In the genomic region with DNA sequence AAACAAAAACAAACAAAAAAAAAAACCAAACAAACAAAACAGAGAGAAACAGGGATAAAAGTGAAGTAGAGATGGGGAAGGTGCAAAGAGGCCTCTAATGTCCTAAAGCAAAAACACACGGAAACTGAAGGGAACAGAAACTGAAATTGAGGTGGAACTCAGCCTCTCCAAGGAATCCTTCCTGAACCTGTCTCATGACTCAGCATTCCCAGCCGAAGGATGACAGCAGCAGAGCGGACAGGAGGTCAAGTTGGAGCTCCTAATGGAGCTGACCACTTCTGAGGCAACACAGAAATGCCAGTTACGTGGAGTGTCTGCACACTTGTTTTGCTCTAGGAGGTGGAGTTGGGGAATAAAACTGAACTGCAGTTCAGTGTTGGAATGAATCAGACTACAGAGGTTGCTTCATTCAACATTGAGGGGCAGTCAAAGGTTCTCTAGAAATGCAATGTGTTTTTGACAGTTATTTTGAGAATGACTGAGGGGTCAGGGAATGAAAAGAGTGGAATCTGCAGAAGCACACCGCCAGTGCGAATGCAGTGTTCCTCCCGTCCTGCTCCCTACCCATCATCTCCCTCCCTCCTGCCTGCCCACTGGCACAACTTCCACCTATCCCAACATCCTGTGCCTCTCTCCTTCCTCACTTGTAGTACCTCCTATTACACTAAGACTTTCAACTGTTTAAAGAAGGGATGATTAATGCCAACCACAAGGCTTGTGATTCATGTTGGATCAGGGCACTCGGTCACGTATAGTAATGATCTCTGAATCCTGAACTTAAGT, we compare ENCODE assay signal across 9 cellular contexts. TPM values are rescaled to one million over a fixed set of nuclear protein-coding genes. Genes with fewer than 3 reads are reported as not detected.
A peak's percentile ranks its signal among the peaks of the same experiment; 100 is the strongest.
DNase-seq lines count a peak whose midpoint lies in the region; ATAC-seq and TF ChIP-seq lines count a peak whose summit lies in the region.
"Had no signal": no experiment of that assay in that cellular context is flagged by ENCODE, and none has a peak within 500 bp of the region (broad histone marks: within the 10 kb centered on the region; RNA-seq: fewer than 3 reads in every experiment).

No MANE protein-coding gene starts in this region.

- H3K27ac ChIP-seq in muscle layer of duodenum (ENCODE audit: low read length): peak overlapping the region; percentile 9

- intact Hi-C loops in Calu3 (cut with micrococcal nuclease; ENCODE audit: unreplicated experiment): no loop called here

- H3K4me3 Mint-ChIP-seq in Calu3 (ENCODE audit: low read depth, unreplicated experiment) (peak overlapping the region; percentile 39), chondrocyte (ENCODE audit: unreplicated experiment) (peak overlapping the region; percentile 37)

- H3K27ac Mint-ChIP-seq in Calu3 (ENCODE audit: unreplicated experiment) (peak overlapping the region; percentile 33), chondrocyte (ENCODE audit: unreplicated experiment) (peak overlapping the region; percentile 95)

- H3K4me1 Mint-ChIP-seq in Calu3 (ENCODE audit: low read depth, unreplicated experiment) (peaks cover 72% of the 10 kb centered on the region), chondrocyte (ENCODE audit: low read depth) (peaks cover 83% of the 10 kb centered on the region)

- no peaks in the 10 kb centered on the region for H3K27me3 Mint-ChIP-seq in Calu3 (ENCODE audit: unreplicated experiment)
- no peaks in the 10 kb centered on the region for H3K27me3 Mint-ChIP-seq in chondrocyte (ENCODE audit: low read depth)

- ATAC-seq in HG03457 (IDR thresholded peaks at IDR 0.05; ENCODE audit: unreplicated experiment) (no peak), GM19467 (IDR thresholded peaks at IDR 0.05; ENCODE audit: unreplicated experiment) (no peak), GM21367 (IDR thresholded peaks at IDR 0.05; ENCODE audit: unreplicated experiment) (no peak)

- no peaks in the 10 kb centered on the region for H3K9me3 ChIP-seq in muscle layer of duodenum (ENCODE audit: control insufficient read depth in 1 of 2, low read length in 2 of 2)

- H3K36me3 Mint-ChIP-seq in Calu3 (ENCODE audit: insufficient read depth, unreplicated experiment): no peaks in the 10 kb centered on the region
- H3K36me3 Mint-ChIP-seq in chondrocyte (ENCODE audit: low read depth): no peaks in the 10 kb centered on the region

- H3K36me3 ChIP-seq in muscle layer of duodenum (ENCODE audit: control insufficient read depth in 1 of 2, insufficient read depth in 2 of 2, low read length in 2 of 2): no peaks in the 10 kb centered on the region

- no peak overlapping the region for H3K4me3 ChIP-seq in muscle layer of duodenum (ENCODE audit: low read depth in 1 of 2, low read length in 2 of 2)

- H3K27me3 ChIP-seq in muscle layer of duodenum (ENCODE audit: low read depth, low read length): no peaks in the 10 kb centered on the region

- H3K9me3 Mint-ChIP-seq in Calu3 (ENCODE audit: low read depth, unreplicated experiment) (no peaks in the 10 kb centered on the region), chondrocyte (ENCODE audit: low read depth) (no peaks in the 10 kb centered on the region)

- DNase-seq in Calu3: peak; percentile 22
- peak; percentile 53 for DNase-seq in LoVo (ENCODE audit: low spot score)
- DNase-seq in chondrocyte (ENCODE audit: low spot score): no peak
- no peak for DNase-seq in iPS-NIHi11 (ENCODE audit: low spot score)

- TF ChIP-seq CTCF in Calu3 (IDR thresholded peaks at IDR 0.05; ENCODE audit: unreplicated experiment) (no peak), chondrocyte (IDR thresholded peaks at IDR 0.05) (no peak)

- CTCF ChIA-PET in Calu3 (lab: Charles Lee): no interaction called here

- BruUV-seq in Calu3 (replicated peaks; lab: Mats Ljungman, UMichigan): no TSS peak

- H3K4me1 ChIP-seq in muscle layer of duodenum (ENCODE audit: control insufficient read depth in 1 of 2, insufficient read depth in 2 of 2, low read length in 2 of 2): peaks cover 8 to 20% of the 10 kb centered on the region in 2 donors

RNA-seq across cellular contexts. Expression of a gene that starts 6.3 kb away (rescaled TPM):
- total RNA-seq in Calu3 (2022): 29.0 and 34.4 TPM in 2 replicates
- 20.0 to 22.1 TPM (median 22.0 TPM) in 3 replicates for total RNA-seq in chondrocyte

RNA-seq across cellular contexts. Expression of a gene that starts 20.8 kb away (rescaled TPM):
- total RNA-seq in Calu3 (2022) (not detected in 2 replicates), chondrocyte (not detected in 3 replicates)
- total RNA-seq: T-helper 2 cell treated with Interferon-gamma antibody and Interleukin-4, amounts not matched to agents 100 ng/mL and 5 ng/mL, for 36 hours had no signal

RNA-seq across cellular contexts. Expression of a gene that starts 54.6 kb away (rescaled TPM):
- total RNA-seq in Calu3 (2022) (47.7 and 47.9 TPM in 2 replicates), chondrocyte (4.7 to 5.4 TPM (median 4.9 TPM) in 3 replicates)

Comparison
In these comparisons a context has a peak if more than half of its experiments do, and no peak if none do; other contexts are left out.
1. DNase-seq: peak in Calu3 (single experiment) and LoVo (single experiment); none in chondrocyte (single experiment) and iPS-NIHi11 (single experiment).